In genomic region chr5:2691530-2691929, GRCh38 we compare ENCODE assay signal across 1 cellular context.
A peak's percentile ranks its signal among the peaks of the same experiment; 100 is the strongest.
TF ChIP-seq lines count a peak whose summit lies in the region.

No MANE protein-coding gene starts in this region.

TF ChIP-seq in K562, 482 proteins besides CTCF, POLR2A, EP300 and RAD21:
- TF ChIP-seq U2AF2 (optimal IDR thresholded peaks at IDR 0.05; ENCODE audit: low read depth, low read length): no peak
- peak; percentile 96 for TF ChIP-seq ZNF584 (CRISPR knock-in tag; IDR thresholded peaks at IDR 0.05; ENCODE audit: low read depth)
- TF ChIP-seq RREB1 (CRISPR knock-in tag; IDR thresholded peaks at IDR 0.05): no peak
